15 cellular contexts compared by ENCODE assay signal in the genomic region with DNA sequence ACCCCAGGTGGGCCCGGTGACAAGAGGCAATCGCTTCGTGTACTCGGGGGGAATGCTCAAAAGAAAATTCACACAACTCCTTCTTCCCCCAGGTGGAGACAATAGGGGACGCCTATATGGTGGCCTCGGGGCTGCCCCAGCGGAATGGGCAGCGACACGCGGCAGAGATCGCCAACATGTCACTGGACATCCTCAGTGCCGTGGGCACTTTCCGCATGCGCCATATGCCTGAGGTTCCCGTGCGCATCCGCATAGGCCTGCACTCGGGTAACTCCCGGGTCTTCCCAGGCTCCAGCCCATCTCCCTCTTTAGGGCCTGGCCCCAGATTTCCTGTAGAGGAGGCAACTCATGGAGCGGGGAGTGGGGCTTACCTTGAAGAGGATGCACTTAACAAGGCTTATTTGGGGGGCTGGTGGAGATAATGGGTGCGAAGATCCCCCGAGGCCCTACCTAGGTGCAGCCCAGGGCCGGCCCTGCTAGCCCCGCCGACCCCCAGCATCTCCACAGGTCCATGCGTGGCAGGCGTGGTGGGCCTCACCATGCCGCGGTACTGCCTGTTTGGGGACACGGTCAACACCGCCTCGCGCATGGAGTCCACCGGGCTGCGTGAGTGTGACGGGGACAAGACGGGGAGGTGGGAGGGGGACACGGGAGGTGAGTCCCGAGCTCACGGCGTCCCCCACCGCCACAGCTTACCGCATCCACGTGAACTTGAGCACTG. TPM values are rescaled to one million over a fixed set of nuclear protein-coding genes. Genes with fewer than 3 reads are reported as not detected.
DNase-seq lines count a peak whose midpoint lies in the region; ATAC-seq and TF ChIP-seq lines count a peak whose summit lies in the region.
"Had no signal": no experiment of that assay in that cellular context is flagged by ENCODE, and none has a peak within 500 bp of the region (broad histone marks: within the 10 kb centered on the region; RNA-seq: fewer than 3 reads in every experiment).

No MANE protein-coding gene starts in this region.

- H3K27ac ChIP-seq in endodermal cell (ENCODE audit: low read depth, low read length) (no peak overlapping the region), foreskin keratinocyte (no peak overlapping the region)
- H3K27ac ChIP-seq in naive thymus-derived CD4-positive, alpha-beta T cell (ENCODE audit: low read depth, low read length) = no peak overlapping the region

- intact Hi-C loops in naive thymus-derived CD4-positive, alpha-beta T cell (cut with micrococcal nuclease) = no loop called here
- intact Hi-C loops in activated T-helper 2 cell treated with anti-CD3 and anti-CD28 coated beads, Interferon-gamma antibody, Interleukin-2, Interleukin-4, amounts not matched to agents 10 μg/mL and 5 μg/mL and 100 μg/mL, durations not matched to agents 14 hours and 24 hours and 36 hours (cut with micrococcal nuclease) = no loop called here

- H3K4me1 ChIP-seq in endodermal cell (ENCODE audit: control insufficient read depth, insufficient read depth, low read length) = peaks cover 3% of the 10 kb centered on the region
- peaks cover 0 to 3% of the 10 kb centered on the region in 2 donors for H3K4me1 ChIP-seq in naive thymus-derived CD4-positive, alpha-beta T cell (ENCODE audit: control insufficient read depth in 2 of 2, insufficient read depth in 2 of 2, low read length in 2 of 2)
- H3K4me1 ChIP-seq in foreskin keratinocyte = peaks cover 24% of the 10 kb centered on the region

- peak overlapping the region; percentile 62 for H3K4me3 Mint-ChIP-seq in activated naive CD8-positive, alpha-beta T cell
- no peak overlapping the region for H3K4me3 Mint-ChIP-seq in activated naive CD8-positive, alpha-beta T cell treated with anti-CD3 and anti-CD28 coated beads for 36 hours
- H3K4me3 Mint-ChIP-seq in endodermal cell (peak overlapping the region; percentile 67), type B pancreatic cell (peak overlapping the region; percentile 72)
- peak overlapping the region in 8 of 10 donors; percentile 9 to 88 (median 58) for H3K4me3 Mint-ChIP-seq in naive thymus-derived CD4-positive, alpha-beta T cell
- H3K4me3 Mint-ChIP-seq in activated T-helper 2 cell treated with anti-CD3 and anti-CD28 coated beads, Interferon-gamma antibody, Interleukin-2, Interleukin-4, amounts not matched to agents 10 μg/mL and 5 μg/mL and 100 μg/mL, durations not matched to agents 14 hours and 24 hours and 36 hours (ENCODE audit: low read depth) = no peak overlapping the region

- H3K27me3 ChIP-seq in endodermal cell (ENCODE audit: control insufficient read depth, insufficient read depth, low read length, poor library complexity, severe bottlenecking) = peaks cover 42% of the 10 kb centered on the region
- no peaks in the 10 kb centered on the region for H3K27me3 ChIP-seq in naive thymus-derived CD4-positive, alpha-beta T cell (ENCODE audit: control insufficient read depth in 2 of 2, insufficient read depth in 2 of 2, low read length in 2 of 2)
- H3K27me3 ChIP-seq in foreskin keratinocyte = peaks cover 2% of the 10 kb centered on the region

- CTCF ChIA-PET in naive thymus-derived CD4-positive, alpha-beta T cell (lab: Charles Lee) = interaction anchor here (1.9 kb wide), 1 partner anchor 25 kb away, joined by 4 read pairs; no protein-coding TSS in a partner anchor

- TF ChIP-seq CTCF in endodermal cell (conservative IDR thresholded peaks at IDR 0.05) (no peak), type B pancreatic cell (conservative IDR thresholded peaks at IDR 0.05) (no peak), foreskin keratinocyte (conservative IDR thresholded peaks at IDR 0.05) (no peak)

- H3K27me3 Mint-ChIP-seq in activated naive CD8-positive, alpha-beta T cell = peaks cover 2% of the 10 kb centered on the region
- H3K27me3 Mint-ChIP-seq in activated naive CD8-positive, alpha-beta T cell treated with anti-CD3 and anti-CD28 coated beads for 36 hours = peaks cover 35% of the 10 kb centered on the region
- H3K27me3 Mint-ChIP-seq in endodermal cell (ENCODE audit: insufficient read depth) = peaks cover 57% of the 10 kb centered on the region
- H3K27me3 Mint-ChIP-seq in naive thymus-derived CD4-positive, alpha-beta T cell = peaks cover 0 to 38% (median 4%) of the 10 kb centered on the region in 5 donors
- peaks cover 43% of the 10 kb centered on the region for H3K27me3 Mint-ChIP-seq in type B pancreatic cell
- H3K27me3 Mint-ChIP-seq in activated T-helper 2 cell treated with anti-CD3 and anti-CD28 coated beads, Interferon-gamma antibody, Interleukin-2, Interleukin-4, amounts not matched to agents 10 μg/mL and 5 μg/mL and 100 μg/mL, durations not matched to agents 14 hours and 24 hours and 36 hours (ENCODE audit: low read depth) = peaks cover 19% of the 10 kb centered on the region

- H3K9ac ChIP-seq in endodermal cell (ENCODE audit: extremely low read depth, low read length, poor library complexity, severe bottlenecking) = no peak overlapping the region

- H3K36me3 Mint-ChIP-seq in activated naive CD8-positive, alpha-beta T cell = no peaks in the 10 kb centered on the region
- H3K36me3 Mint-ChIP-seq in activated naive CD8-positive, alpha-beta T cell treated with anti-CD3 and anti-CD28 coated beads for 36 hours = no peaks in the 10 kb centered on the region
- H3K36me3 Mint-ChIP-seq in endodermal cell (ENCODE audit: low read depth) (no peaks in the 10 kb centered on the region), type B pancreatic cell (no peaks in the 10 kb centered on the region)
- H3K36me3 Mint-ChIP-seq in naive thymus-derived CD4-positive, alpha-beta T cell = no peaks in the 10 kb centered on the region
- H3K36me3 Mint-ChIP-seq in activated T-helper 2 cell treated with anti-CD3 and anti-CD28 coated beads, Interferon-gamma antibody, Interleukin-2, Interleukin-4, amounts not matched to agents 10 μg/mL and 5 μg/mL and 100 μg/mL, durations not matched to agents 14 hours and 24 hours and 36 hours (ENCODE audit: low read depth) = no peaks in the 10 kb centered on the region

- H3K36me3 ChIP-seq in endodermal cell (ENCODE audit: control insufficient read depth, insufficient read depth, low read length) = no peaks in the 10 kb centered on the region
- H3K36me3 ChIP-seq in naive thymus-derived CD4-positive, alpha-beta T cell (ENCODE audit: control insufficient read depth in 2 of 3, insufficient read depth in 3 of 3, low read length in 3 of 3) = no peaks in the 10 kb centered on the region

- WGBS in endodermal cell (ENCODE audit: insufficient coverage in 1 of 2, insufficient read length in 1 of 2), 2 experiments = 83 to 90% methylated on average over 27 to 44 of the region's 44 CpGs

- H3K27ac Mint-ChIP-seq in activated naive CD8-positive, alpha-beta T cell = no peak overlapping the region
- H3K27ac Mint-ChIP-seq in activated naive CD8-positive, alpha-beta T cell treated with anti-CD3 and anti-CD28 coated beads for 36 hours = no peak overlapping the region
- H3K27ac Mint-ChIP-seq in endodermal cell (no peak overlapping the region), type B pancreatic cell (no peak overlapping the region)
- H3K27ac Mint-ChIP-seq in naive thymus-derived CD4-positive, alpha-beta T cell = no peak overlapping the region
- no peak overlapping the region for H3K27ac Mint-ChIP-seq in activated T-helper 2 cell treated with anti-CD3 and anti-CD28 coated beads, Interferon-gamma antibody, Interleukin-2, Interleukin-4, amounts not matched to agents 10 μg/mL and 5 μg/mL and 100 μg/mL, durations not matched to agents 14 hours and 24 hours and 36 hours
- H3K27ac Mint-ChIP-seq: T-helper 1 cell treated with Interleukin-12 subunit alpha and Interleukin-12 subunit beta and Interleukin-4 antibody, amounts not matched to agents 30 μg/mL and 1 μg/mL, for 36 hours had no signal

- peaks cover 9% of the 10 kb centered on the region for H3K4me1 Mint-ChIP-seq in activated naive CD8-positive, alpha-beta T cell (ENCODE audit: low read depth)
- H3K4me1 Mint-ChIP-seq in activated naive CD8-positive, alpha-beta T cell treated with anti-CD3 and anti-CD28 coated beads for 36 hours = peaks cover 8% of the 10 kb centered on the region
- peaks cover 9% of the 10 kb centered on the region for H3K4me1 Mint-ChIP-seq in endodermal cell
- peaks cover 0 to 16% (median 7%) of the 10 kb centered on the region in 7 donors for H3K4me1 Mint-ChIP-seq in naive thymus-derived CD4-positive, alpha-beta T cell
- H3K4me1 Mint-ChIP-seq in type B pancreatic cell (ENCODE audit: unreplicated experiment) = peaks cover 6% of the 10 kb centered on the region
- H3K4me1 Mint-ChIP-seq in activated T-helper 2 cell treated with anti-CD3 and anti-CD28 coated beads, Interferon-gamma antibody, Interleukin-2, Interleukin-4, amounts not matched to agents 10 μg/mL and 5 μg/mL and 100 μg/mL, durations not matched to agents 14 hours and 24 hours and 36 hours (ENCODE audit: low read depth) = peaks cover 10% of the 10 kb centered on the region

- H3K9me3 Mint-ChIP-seq in activated naive CD8-positive, alpha-beta T cell (ENCODE audit: low read depth) = no peaks in the 10 kb centered on the region
- no peaks in the 10 kb centered on the region for H3K9me3 Mint-ChIP-seq in activated naive CD8-positive, alpha-beta T cell treated with anti-CD3 and anti-CD28 coated beads for 36 hours
- H3K9me3 Mint-ChIP-seq in endodermal cell (no peaks in the 10 kb centered on the region), type B pancreatic cell (no peaks in the 10 kb centered on the region)
- H3K9me3 Mint-ChIP-seq in naive thymus-derived CD4-positive, alpha-beta T cell = peaks cover 0 to 3% (median 0%) of the 10 kb centered on the region in 11 donors
- H3K9me3 Mint-ChIP-seq in activated T-helper 2 cell treated with anti-CD3 and anti-CD28 coated beads, Interferon-gamma antibody, Interleukin-2, Interleukin-4, amounts not matched to agents 10 μg/mL and 5 μg/mL and 100 μg/mL, durations not matched to agents 14 hours and 24 hours and 36 hours = no peaks in the 10 kb centered on the region
- H3K9me3 Mint-ChIP-seq: T-helper 1 cell treated with Interleukin-12 subunit alpha and Interleukin-12 subunit beta and Interleukin-4 antibody, amounts not matched to agents 30 μg/mL and 1 μg/mL, for 36 hours had no signal

- no peaks in the 10 kb centered on the region for H3K9me3 ChIP-seq in endodermal cell (ENCODE audit: control insufficient read depth, low read length)
- no peaks in the 10 kb centered on the region for H3K9me3 ChIP-seq in naive thymus-derived CD4-positive, alpha-beta T cell (ENCODE audit: control insufficient read depth in 2 of 3, low read length in 3 of 3)

- DNase-seq in activated naive CD8-positive, alpha-beta T cell treated with anti-CD3 and anti-CD28 coated beads for 36 hours = no peak
- DNase-seq in endodermal cell = no peak
- no peak for DNase-seq in naive thymus-derived CD4-positive, alpha-beta T cell
- DNase-seq in type B pancreatic cell (ENCODE audit: extremely low spot score, unreplicated experiment) = no peak
- no peak for DNase-seq in foreskin keratinocyte
- DNase-seq in activated T-helper 2 cell treated with anti-CD3 and anti-CD28 coated beads, Interferon-gamma antibody, Interleukin-2, Interleukin-4, amounts not matched to agents 10 μg/mL and 5 μg/mL and 100 μg/mL, durations not matched to agents 14 hours and 24 hours and 36 hours (ENCODE audit: low spot score) = no peak
- DNase-seq: activated effector memory CD4-positive, alpha-beta T cell treated with Interleukin-2 at 50 U/mL for 16 hours; DND-41; KBM-7; NCI-H187; NK-92 treated with Interleukin-12 subunit alpha and Interleukin-12 subunit beta, amount 100 ng/mL, for 24 hours had no signal

- POLR2A ChIA-PET in naive thymus-derived CD4-positive, alpha-beta T cell (lab: Charles Lee) = no interaction called here

- peak overlapping the region; percentile 83 for H3K4me3 ChIP-seq in endodermal cell (ENCODE audit: low read length)
- peak overlapping the region; percentile 59 for H3K4me3 ChIP-seq in naive thymus-derived CD4-positive, alpha-beta T cell (ENCODE audit: low read length)

- ATAC-seq in naive thymus-derived CD4-positive, alpha-beta T cell = no peak
- ATAC-seq in activated CD4-positive, CD25-positive, alpha-beta regulatory T cell treated with anti-CD3 and anti-CD28 coated beads, Interleukin-2, amount 50 U/mL, for 24 hours = no peak
- ATAC-seq in foreskin keratinocyte = no peak

RNA-seq across cellular contexts. Expression of gene GUCY2D, which starts 13.0 kb away (rescaled TPM):
- not detected for total RNA-seq in activated naive CD8-positive, alpha-beta T cell treated with anti-CD3 and anti-CD28 coated beads for 36 hours
- total RNA-seq in endodermal cell (1 to 10 TPM; 1.2 to 1.6 TPM), type B pancreatic cell (ENCODE audit: low replicate concordance) (0.29 and 0.43 TPM in 2 replicates), foreskin keratinocyte (0.49 TPM in 1 of 2 replicates, not detected in the other)
- polyA plus RNA-seq in endodermal cell (2013, experiment 1 of 2) = 0.14 TPM
- 0.37 TPM for polyA plus RNA-seq in endodermal cell (2013, experiment 2 of 2)
- total RNA-seq in naive thymus-derived CD4-positive, alpha-beta T cell = under 1 TPM in 3 of 5 experiments, not detected in 2; 0.07 to 0.32 (median 0.20) TPM
- polyA plus RNA-seq in naive thymus-derived CD4-positive, alpha-beta T cell = under 1 TPM in 1 of 2 donors, not detected in 1; 0.98 TPM
- polyA plus RNA-seq in foreskin keratinocyte = 0.26 and 0.44 TPM in 2 replicates
- total RNA-seq in activated T-helper 2 cell treated with anti-CD3 and anti-CD28 coated beads, Interferon-gamma antibody, Interleukin-2, Interleukin-4, amounts not matched to agents 10 μg/mL and 5 μg/mL and 100 μg/mL, durations not matched to agents 14 hours and 24 hours and 36 hours = not detected in 2 replicates
- total RNA-seq: renal cortical epithelial cell had no signal

RNA-seq across cellular contexts. Expression of gene ALOX15B, which starts 23.5 kb away (rescaled TPM):
- total RNA-seq in activated naive CD8-positive, alpha-beta T cell treated with anti-CD3 and anti-CD28 coated beads for 36 hours = under 1 TPM in 1 of 2 experiments, not detected in 1; 0.08 TPM
- total RNA-seq in endodermal cell (not detected), type B pancreatic cell (ENCODE audit: low replicate concordance) (not detected in 2 replicates), foreskin keratinocyte (6.5 and 6.9 TPM in 2 replicates)
- polyA plus RNA-seq in endodermal cell (2013, experiment 1 of 2) = not detected
- not detected for polyA plus RNA-seq in endodermal cell (2013, experiment 2 of 2)
- total RNA-seq in naive thymus-derived CD4-positive, alpha-beta T cell = under 1 TPM in 1 of 5 experiments, not detected in 4; 0.61 TPM
- not detected for polyA plus RNA-seq in naive thymus-derived CD4-positive, alpha-beta T cell
- 6.2 and 7.4 TPM in 2 replicates for polyA plus RNA-seq in foreskin keratinocyte
- total RNA-seq in activated T-helper 2 cell treated with anti-CD3 and anti-CD28 coated beads, Interferon-gamma antibody, Interleukin-2, Interleukin-4, amounts not matched to agents 10 μg/mL and 5 μg/mL and 100 μg/mL, durations not matched to agents 14 hours and 24 hours and 36 hours = not detected in 2 replicates

Comparison
In these comparisons a context has a peak if more than half of its experiments do, and no peak if none do; other contexts are left out.
1. H3K4me3 Mint-ChIP-seq: peak in activated naive CD8-positive, alpha-beta T cell (single experiment), endodermal cell (single experiment), naive thymus-derived CD4-positive, alpha-beta T cell (8 of 10) and type B pancreatic cell (single experiment); none in activated naive CD8-positive, alpha-beta T cell treated with anti-CD3 and anti-CD28 coated beads for 36 hours (single experiment) and activated T-helper 2 cell treated with anti-CD3 and anti-CD28 coated beads, Interferon-gamma antibody, Interleukin-2, Interleukin-4, amounts not matched to agents 10 μg/mL and 5 μg/mL and 100 μg/mL, durations not matched to agents 14 hours and 24 hours and 36 hours (single experiment).